13 cellular contexts compared by ENCODE assay signal in the genomic region with DNA sequence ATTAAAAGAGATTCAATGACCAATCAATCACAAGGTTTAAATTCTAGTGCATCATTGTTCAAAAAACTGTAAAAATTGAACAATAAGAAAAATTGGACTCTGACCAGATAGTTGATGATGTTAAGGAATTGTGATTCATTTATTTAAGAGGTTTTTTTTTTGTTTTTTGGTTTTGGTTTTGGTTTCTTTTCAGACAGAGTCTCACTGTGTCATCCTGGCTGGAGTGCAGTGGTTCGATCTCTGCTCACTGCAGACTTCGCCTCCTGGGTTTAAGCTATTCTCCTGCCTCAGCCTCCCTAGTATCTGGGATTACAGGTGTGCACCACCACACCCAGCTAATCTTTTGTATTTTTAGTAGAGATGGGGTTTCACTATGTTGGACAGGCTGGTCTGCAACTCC.
"Had no signal": no experiment of that assay in that cellular context is flagged by ENCODE, and none has a peak within 500 bp of the region (broad histone marks: within the 10 kb centered on the region; RNA-seq: fewer than 3 reads in every experiment).

No MANE protein-coding gene starts in this region.

- H3K27ac ChIP-seq: foreskin keratinocyte, pancreas, tibial artery, vagina had no signal

- H3K36me3 ChIP-seq: pancreas, tibial artery, vagina had no signal

- H3K4me1 ChIP-seq: foreskin keratinocyte, pancreas, tibial artery, vagina had no signal

- H3K9me3 ChIP-seq: pancreas, tibial artery, vagina had no signal

- H3K4me3 Mint-ChIP-seq: activated naive CD8-positive, alpha-beta T cell treated with anti-CD3 and anti-CD28 coated beads, Interleukin-2, amount 50 U/mL, for 24 hours; memory B cell; naive thymus-derived CD8-positive, alpha-beta T cell had no signal

- DNase-seq: activated naive CD4-positive, alpha-beta T cell; activated naive CD8-positive, alpha-beta T cell treated with anti-CD3 and anti-CD28 coated beads, Interleukin-2, amount 50 U/mL, for 24 hours; aorta; effector CD8-positive, alpha-beta T cell; foreskin keratinocyte; kidney glomerular epithelial cell; left ventricle myocardium superior; naive thymus-derived CD8-positive, alpha-beta T cell; pancreas; stimulated activated CD4-positive, alpha-beta T cell treated with anti-CD3 and anti-CD28 coated beads, Interleukin-1b, Interleukin-23, amount 100 ng/mL, for 48 hours; tibial artery had no signal

- H3K27me3 ChIP-seq: vagina had no signal

- FAIRE-seq: pancreas had no signal

- H3K27ac Mint-ChIP-seq: activated naive CD8-positive, alpha-beta T cell treated with anti-CD3 and anti-CD28 coated beads, Interleukin-2, amount 50 U/mL, for 24 hours; memory B cell; naive thymus-derived CD8-positive, alpha-beta T cell had no signal

- H3K4me3 ChIP-seq: pancreas, tibial artery, vagina had no signal

- ATAC-seq: activated naive CD8-positive, alpha-beta T cell treated with anti-CD3 and anti-CD28 coated beads, Interleukin-2, amount 50 U/mL, for 24 hours; foreskin keratinocyte; left ventricle myocardium superior; naive thymus-derived CD8-positive, alpha-beta T cell; pancreas had no signal

- H3K4me1 Mint-ChIP-seq: memory B cell had no signal

- H3K9me3 Mint-ChIP-seq: activated naive CD8-positive, alpha-beta T cell treated with anti-CD3 and anti-CD28 coated beads, Interleukin-2, amount 50 U/mL, for 24 hours; memory B cell; naive thymus-derived CD8-positive, alpha-beta T cell had no signal
